ENCODE assay signal across 33 cellular contexts in genomic region chr11:59842316-59842715, GRCh38. TPM values are rescaled to one million over a fixed set of nuclear protein-coding genes. Genes with fewer than 3 reads are reported as not detected.
"Had no signal": no experiment of that assay in that cellular context is flagged by ENCODE, and none has a peak within 500 bp of the region (broad histone marks: within the 10 kb centered on the region; RNA-seq: fewer than 3 reads in every experiment).

No MANE protein-coding gene starts in this region.

- H3K4me2 ChIP-seq: hepatocyte had no signal

- FAIRE-seq: endothelial cell of umbilical vein, kidney, urothelium cell line had no signal

- H3K4me3 ChIP-seq: coronary artery, esophagus muscularis mucosa, gastroesophageal sphincter, heart left ventricle, hepatocyte, lung, prostate gland, right atrium auricular region, sigmoid colon, testis, tibial artery had no signal

- H3K4me1 ChIP-seq: foreskin keratinocyte, gastroesophageal sphincter, heart left ventricle, parathyroid adenoma, prostate gland, sigmoid colon, testis, tibial artery had no signal

- H3K27me3 ChIP-seq: esophagus muscularis mucosa, foreskin keratinocyte, gastroesophageal sphincter, heart left ventricle, hepatocyte, right atrium auricular region, sigmoid colon, testis, tibial artery had no signal

- H2AFZ ChIP-seq: hepatocyte, parathyroid adenoma had no signal

- H3K36me3 ChIP-seq: esophagus muscularis mucosa, gastroesophageal sphincter, heart left ventricle, prostate gland, right atrium auricular region, sigmoid colon, tibial artery had no signal

- H3K27ac ChIP-seq: coronary artery, esophagus muscularis mucosa, foreskin keratinocyte, gastroesophageal sphincter, heart left ventricle, hepatocyte, parathyroid adenoma, prostate gland, right atrium auricular region, sigmoid colon, testis, tibial artery had no signal

- H3K9me3 ChIP-seq: esophagus muscularis mucosa, gastroesophageal sphincter, heart left ventricle, prostate gland, right atrium auricular region, sigmoid colon, testis, tibial artery had no signal

- H3K79me2 ChIP-seq: hepatocyte, parathyroid adenoma had no signal

- H3K9ac ChIP-seq: parathyroid adenoma had no signal

- DNase-seq: dermis blood vessel endothelial cell; effector memory CD4-positive, alpha-beta T cell; foreskin keratinocyte; heart left ventricle; kidney; naive B cell; sigmoid colon; stimulated activated CD4-positive, alpha-beta T cell treated with anti-CD3 and anti-CD28 coated beads, Interleukin-2, amount 100 ng/mL, for 24 hours; stimulated activated CD4-positive, alpha-beta T cell treated with anti-CD3 and anti-CD28 coated beads, Interleukin-4, amount 100 ng/mL, for 24 hours; stimulated activated naive CD4-positive, alpha-beta T cell treated with Interleukin-2 at 50 U/mL for 16 hours; substantia nigra; testis; tibial artery had no signal

- ATAC-seq: foreskin keratinocyte; gastroesophageal sphincter; heart left ventricle; left lobe of liver; natural killer cell treated with Interleukin-12 subunit alpha and Interleukin-12 subunit beta and Interleukin-15 and Interleukin-18, amount 100 ng/mL, for 72 hours; stimulated activated effector memory CD8-positive, alpha-beta T cell treated with anti-CD3 and anti-CD28 coated beads, Interleukin-12 subunit alpha, Interleukin-12 subunit beta, amount 100 ng/mL, for 72 hours had no signal

RNA-seq across cellular contexts. Expression of gene CBLIF, which starts 3.0 kb away (rescaled TPM):
- total RNA-seq: dermis blood vessel endothelial cell; endothelial cell of umbilical vein; epithelial cell of proximal tubule; esophagus muscularis mucosa; fibroblast of lung; foreskin keratinocyte; gastroesophageal sphincter; heart left ventricle; kidney; left lobe of liver; liver; lung; mononuclear cell; natural killer cell treated with Interleukin-12 subunit alpha and Interleukin-12 subunit beta and Interleukin-15 and Interleukin-18, amount 100 ng/mL, for 72 hours; neural crest cell; osteoblast; prostate gland; right atrium auricular region; sigmoid colon; skeletal muscle tissue had no signal
- polyA plus RNA-seq: endothelial cell of umbilical vein, fibroblast of lung, foreskin keratinocyte, heart left ventricle, liver, lung had no signal

RNA-seq across cellular contexts. Expression of gene TCN1, which starts 24.0 kb away (rescaled TPM):
- total RNA-seq: endothelial cell of umbilical vein; fibroblast of lung; foreskin keratinocyte; natural killer cell treated with Interleukin-12 subunit alpha and Interleukin-12 subunit beta and Interleukin-15 and Interleukin-18, amount 100 ng/mL, for 72 hours; neural crest cell; osteoblast; right atrium auricular region; sigmoid colon had no signal
- polyA plus RNA-seq: endothelial cell of umbilical vein, fibroblast of lung had no signal

RNA-seq across cellular contexts. Expression of gene OOSP3, which starts 36.3 kb away (rescaled TPM):
- total RNA-seq: dermis blood vessel endothelial cell; endothelial cell of umbilical vein; epithelial cell of proximal tubule; esophagus muscularis mucosa; fibroblast of lung; foreskin keratinocyte; gastroesophageal sphincter; heart left ventricle; hepatocyte; kidney; left lobe of liver; liver; lung; mononuclear cell; natural killer cell treated with Interleukin-12 subunit alpha and Interleukin-12 subunit beta and Interleukin-15 and Interleukin-18, amount 100 ng/mL, for 72 hours; neural crest cell; osteoblast; prostate gland; right atrium auricular region; sigmoid colon; skeletal muscle tissue; testis had no signal
- polyA plus RNA-seq: endothelial cell of umbilical vein, fibroblast of lung, heart left ventricle, hepatocyte, liver, sigmoid colon had no signal
